In the genomic region with DNA sequence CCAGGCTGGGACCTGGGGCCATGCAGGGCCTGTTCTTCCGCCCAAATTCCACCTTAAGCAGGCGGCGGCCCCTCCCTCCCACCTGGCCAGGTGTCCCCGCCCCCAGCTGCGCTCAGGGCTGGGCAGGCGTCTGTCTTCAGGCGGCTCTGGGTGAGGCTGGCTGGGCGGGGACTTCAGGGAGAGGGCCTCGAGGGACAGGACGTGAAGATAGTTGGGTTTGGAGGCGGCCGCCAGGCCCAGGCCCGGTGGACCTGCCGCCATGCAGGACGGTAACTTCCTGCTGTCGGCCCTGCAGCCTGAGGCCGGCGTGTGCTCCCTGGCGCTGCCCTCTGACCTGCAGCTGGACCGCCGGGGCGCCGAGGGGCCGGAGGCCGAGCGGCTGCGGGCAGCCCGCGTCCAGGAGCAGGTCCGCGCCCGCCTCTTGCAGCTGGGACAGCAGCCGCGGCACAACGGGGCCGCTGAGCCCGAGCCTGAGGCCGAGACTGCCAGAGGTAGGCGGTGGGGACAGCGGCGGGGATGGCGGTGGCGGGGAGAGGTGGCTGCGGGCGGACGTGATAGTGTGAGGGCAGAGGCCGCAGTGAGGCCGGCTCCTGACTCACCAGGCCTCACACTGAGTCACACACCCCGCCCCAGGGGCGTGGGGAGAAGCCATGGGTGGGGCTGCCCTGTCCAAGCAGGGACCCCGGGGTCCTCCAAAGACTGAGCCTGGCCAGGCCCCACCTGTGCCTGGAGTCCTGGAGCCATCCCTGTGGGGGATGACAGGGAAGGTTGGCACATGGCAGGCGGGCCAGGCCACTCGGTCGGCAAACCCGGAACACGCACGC, we compare ENCODE assay signal across 10 cellular contexts. TPM values are rescaled to one million over a fixed set of nuclear protein-coding genes. Genes with fewer than 3 reads are reported as not detected.
DNase-seq lines count a peak whose midpoint lies in the region; ATAC-seq lines count a peak whose summit lies in the region.
"Had no signal": no experiment of that assay in that cellular context is flagged by ENCODE, and none has a peak within 500 bp of the region (broad histone marks: within the 10 kb centered on the region; RNA-seq: fewer than 3 reads in every experiment).

A gene with protein sequence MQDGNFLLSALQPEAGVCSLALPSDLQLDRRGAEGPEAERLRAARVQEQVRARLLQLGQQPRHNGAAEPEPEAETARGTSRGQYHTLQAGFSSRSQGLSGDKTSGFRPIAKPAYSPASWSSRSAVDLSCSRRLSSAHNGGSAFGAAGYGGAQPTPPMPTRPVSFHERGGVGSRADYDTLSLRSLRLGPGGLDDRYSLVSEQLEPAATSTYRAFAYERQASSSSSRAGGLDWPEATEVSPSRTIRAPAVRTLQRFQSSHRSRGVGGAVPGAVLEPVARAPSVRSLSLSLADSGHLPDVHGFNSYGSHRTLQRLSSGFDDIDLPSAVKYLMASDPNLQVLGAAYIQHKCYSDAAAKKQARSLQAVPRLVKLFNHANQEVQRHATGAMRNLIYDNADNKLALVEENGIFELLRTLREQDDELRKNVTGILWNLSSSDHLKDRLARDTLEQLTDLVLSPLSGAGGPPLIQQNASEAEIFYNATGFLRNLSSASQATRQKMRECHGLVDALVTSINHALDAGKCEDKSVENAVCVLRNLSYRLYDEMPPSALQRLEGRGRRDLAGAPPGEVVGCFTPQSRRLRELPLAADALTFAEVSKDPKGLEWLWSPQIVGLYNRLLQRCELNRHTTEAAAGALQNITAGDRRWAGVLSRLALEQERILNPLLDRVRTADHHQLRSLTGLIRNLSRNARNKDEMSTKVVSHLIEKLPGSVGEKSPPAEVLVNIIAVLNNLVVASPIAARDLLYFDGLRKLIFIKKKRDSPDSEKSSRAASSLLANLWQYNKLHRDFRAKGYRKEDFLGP (plus strand): TSS at position 176 of the 824 bp plus-strand sequence. CDS start 84 bp downstream, at position 260.

- H3K4me3 ChIP-seq in MG63 (no peak within 1 kb of the TSS), duodenal mucosa (ENCODE audit: low read depth in 1 of 2, low read length in 2 of 2) (peak within 1 kb of the TSS; percentile 71 to 78), mucosa of rectum (ENCODE audit: low read length in 2 of 2) (peak within 1 kb of the TSS; percentile 77 to 83)

- no peaks in the 10 kb centered on the region for H3K27me3 Mint-ChIP-seq in activated CD4-positive, alpha-beta memory T cell treated with anti-CD3 and anti-CD28 coated beads for 36 hours

- H3K4me1 ChIP-seq in duodenal mucosa (ENCODE audit: control insufficient read depth in 1 of 2, insufficient read depth in 2 of 2, low read length in 2 of 2) (peaks cover 5 to 10% of the 10 kb centered on the region in 2 donors), mucosa of rectum (ENCODE audit: control insufficient read depth in 2 of 2, insufficient read depth in 2 of 2, low read length in 2 of 2) (peaks cover 8 to 14% of the 10 kb centered on the region in 2 donors)

- no peaks in the 10 kb centered on the region for H3K9me3 Mint-ChIP-seq in activated CD4-positive, alpha-beta memory T cell treated with anti-CD3 and anti-CD28 coated beads for 36 hours

- DNase-seq in AG20443 (ENCODE audit: low spot score), result peak; percentile 78
- DNase-seq in MG63, result peak; percentile 91
- DNase-seq in activated CD4-positive, alpha-beta memory T cell treated with anti-CD3 and anti-CD28 coated beads for 36 hours, result no peak
- no peak for DNase-seq in NCI-H2196 treated with DMSO at 0.1 percent for 48 hours (lab: John Stamatoyannopoulos, UW; ENCODE audit: unreplicated experiment)
- DNase-seq: SW 1271 had no signal

- H3K9me3 ChIP-seq in MG63 (no peaks in the 10 kb centered on the region), duodenal mucosa (ENCODE audit: control insufficient read depth in 1 of 2, low read length in 2 of 2) (no peaks in the 10 kb centered on the region), mucosa of rectum (ENCODE audit: control insufficient read depth in 2 of 2, low read length in 2 of 2) (no peaks in the 10 kb centered on the region)

- intact Hi-C loops in activated CD4-positive, alpha-beta memory T cell treated with anti-CD3 and anti-CD28 coated beads for 36 hours (cut with micrococcal nuclease), result no loop called here

- H3K9ac ChIP-seq in duodenal mucosa (ENCODE audit: low read depth in 1 of 2, low read length in 2 of 2), result peak within 1 kb of the TSS; percentile 86 to 95
- H3K9ac ChIP-seq in mucosa of rectum (ENCODE audit: low read depth in 1 of 2, low read length in 2 of 2), result peak within 1 kb of the TSS; percentile 83 to 96

- H3K27me3 ChIP-seq in MG63 (no peaks in the 10 kb centered on the region), duodenal mucosa (ENCODE audit: control insufficient read depth in 1 of 2, insufficient read depth in 2 of 2, low read length in 2 of 2) (no peaks in the 10 kb centered on the region), mucosa of rectum (ENCODE audit: control insufficient read depth in 2 of 2, insufficient read depth in 2 of 2, low read length in 2 of 2) (no peaks in the 10 kb centered on the region)

- H3K27ac Mint-ChIP-seq in activated CD4-positive, alpha-beta memory T cell treated with anti-CD3 and anti-CD28 coated beads for 36 hours, result no peak within 1 kb of the TSS
- H3K27ac Mint-ChIP-seq: dendritic cell treated with granulocyte-macrophage colony-stimulating factor and Interleukin-4, amounts not matched to agents 40 ng/mL and 50 ng/mL, for 4 days had no signal

- POLR2A ChIA-PET in activated CD4-positive, alpha-beta memory T cell treated with anti-CD3 and anti-CD28 coated beads for 36 hours (lab: Charles Lee), result no interaction called here

- H3K4me1 Mint-ChIP-seq in activated CD4-positive, alpha-beta memory T cell treated with anti-CD3 and anti-CD28 coated beads for 36 hours (ENCODE audit: low read depth), result no peaks in the 10 kb centered on the region

- H3K36me3 ChIP-seq in MG63 (no peaks in the 10 kb centered on the region), duodenal mucosa (ENCODE audit: control insufficient read depth in 1 of 2, insufficient read depth in 2 of 2, low read length in 2 of 2) (peaks cover 0 to 20% of the 10 kb centered on the region in 2 donors), mucosa of rectum (ENCODE audit: control insufficient read depth in 2 of 2, insufficient read depth in 2 of 2, low read length in 2 of 2) (peaks cover 0 to 11% of the 10 kb centered on the region in 2 donors)

- ATAC-seq in HG03378 (IDR thresholded peaks at IDR 0.05; ENCODE audit: unreplicated experiment) (no peak), GM18520 (IDR thresholded peaks at IDR 0.05; ENCODE audit: unreplicated experiment) (no peak)

- H3K36me3 Mint-ChIP-seq in activated CD4-positive, alpha-beta memory T cell treated with anti-CD3 and anti-CD28 coated beads for 36 hours, result no peaks in the 10 kb centered on the region

- CTCF ChIA-PET in activated CD4-positive, alpha-beta memory T cell treated with anti-CD3 and anti-CD28 coated beads for 36 hours (lab: Charles Lee), result no interaction called here

- H3K4me3 Mint-ChIP-seq in activated CD4-positive, alpha-beta memory T cell treated with anti-CD3 and anti-CD28 coated beads for 36 hours, result no peak within 1 kb of the TSS
- H3K4me3 Mint-ChIP-seq: dendritic cell treated with granulocyte-macrophage colony-stimulating factor and Interleukin-4, amounts not matched to agents 40 ng/mL and 50 ng/mL, for 4 days had no signal

- peak within 1 kb of the TSS; percentile 75 for H3K27ac ChIP-seq in duodenal mucosa (ENCODE audit: low read depth, low read length)
- peak within 1 kb of the TSS; percentile 88 to 93 for H3K27ac ChIP-seq in mucosa of rectum (ENCODE audit: low read depth in 2 of 2, low read length in 2 of 2)

RNA-seq across cellular contexts. Expression of the gene that starts here (rescaled TPM):
- 7.6 and 24.1 TPM in 2 replicates for total RNA-seq in MG63 (2014; rRNA removed; shearing (Covaris generic); ENCODE audit: low replicate concordance)
- under 1 TPM in 1 of 2 experiments, not detected in 1; 0.40 TPM for total RNA-seq in activated CD4-positive, alpha-beta memory T cell treated with anti-CD3 and anti-CD28 coated beads for 36 hours

Comparison
In these comparisons a context has a peak if more than half of its experiments do, and no peak if none do; other contexts are left out.
1. DNase-seq: peak in AG20443 (single experiment) and MG63 (single experiment); none in activated CD4-positive, alpha-beta memory T cell treated with anti-CD3 and anti-CD28 coated beads for 36 hours (single experiment) and NCI-H2196 treated with DMSO at 0.1 percent for 48 hours (single experiment).